ENCODE assay signal across 19 cellular contexts in genomic region chr18:44880170-44880569, GRCh38.
"Had no signal": no experiment of that assay in that cellular context is flagged by ENCODE, and none has a peak within 500 bp of the region (broad histone marks: within the 10 kb centered on the region; RNA-seq: fewer than 3 reads in every experiment).

No MANE protein-coding gene starts in this region.

- H3K4me3 Mint-ChIP-seq: activated naive CD4-positive, alpha-beta T cell treated with anti-CD3 and anti-CD28 coated beads, Interleukin-2, amount 50 U/mL, for 24 hours; neural crest cell; stimulated activated naive CD8-positive, alpha-beta T cell treated with anti-CD3 and anti-CD28 coated beads, Interleukin-15, Interleukin-2, amounts not matched to agents 100 ng/mL and 50 ng/mL, for 24 hours had no signal

- ATAC-seq: esophagus mucosa, lower lobe of right lung had no signal

- H3K4me3 ChIP-seq: lower lobe of right lung, prostate gland, right atrium auricular region had no signal

- H3K36me3 ChIP-seq: lower lobe of right lung, prostate gland, right atrium auricular region had no signal

- H3K27ac Mint-ChIP-seq: activated naive CD4-positive, alpha-beta T cell treated with anti-CD3 and anti-CD28 coated beads, Interleukin-2, amount 50 U/mL, for 24 hours; stimulated activated naive CD8-positive, alpha-beta T cell treated with anti-CD3 and anti-CD28 coated beads, Interleukin-15, Interleukin-2, amounts not matched to agents 100 ng/mL and 50 ng/mL, for 24 hours had no signal

- H3K9me3 Mint-ChIP-seq: activated naive CD4-positive, alpha-beta T cell treated with anti-CD3 and anti-CD28 coated beads, Interleukin-2, amount 50 U/mL, for 24 hours; stimulated activated naive CD8-positive, alpha-beta T cell treated with anti-CD3 and anti-CD28 coated beads, Interleukin-15, Interleukin-2, amounts not matched to agents 100 ng/mL and 50 ng/mL, for 24 hours had no signal

- H3K27me3 Mint-ChIP-seq: activated naive CD4-positive, alpha-beta T cell treated with anti-CD3 and anti-CD28 coated beads, Interleukin-2, amount 50 U/mL, for 24 hours; stimulated activated naive CD8-positive, alpha-beta T cell treated with anti-CD3 and anti-CD28 coated beads, Interleukin-15, Interleukin-2, amounts not matched to agents 100 ng/mL and 50 ng/mL, for 24 hours had no signal

- DNase-seq: activated CD4-positive, alpha-beta T cell treated with anti-CD3 and anti-CD28 coated beads for 1 hour; activated CD8-positive, alpha-beta memory T cell treated with anti-CD3 and anti-CD28 coated beads for 24 hours; activated CD8-positive, alpha-beta memory T cell treated with anti-CD3 and anti-CD28 coated beads, Interleukin-2, amount 50 U/mL, for 48 hours; activated effector memory CD4-positive, alpha-beta T cell treated with anti-CD3 and anti-CD28 coated beads, Interleukin-2, amount 50 U/mL, for 16 hours; activated T-cell treated with anti-CD3 and anti-CD28 coated beads, Interleukin-2, amount 50 U/mL, for 48 hours; effector CD4-positive, alpha-beta T cell; lower lobe of right lung; stimulated activated CD4-positive, alpha-beta T cell treated with anti-CD3 and anti-CD28 coated beads, Interleukin-12 subunit alpha, Interleukin-12 subunit beta, amount 100 ng/mL, for 4 hours; stimulated activated CD4-positive, alpha-beta T cell treated with anti-CD3 and anti-CD28 coated beads, Interleukin-2, amount 100 ng/mL, for 24 hours; SW 1271; T-helper 2 cell had no signal

- H3K27me3 ChIP-seq: right atrium auricular region had no signal

- H3K36me3 Mint-ChIP-seq: activated naive CD4-positive, alpha-beta T cell treated with anti-CD3 and anti-CD28 coated beads, Interleukin-2, amount 50 U/mL, for 24 hours had no signal

- FAIRE-seq: astrocyte had no signal

- H3K4me1 ChIP-seq: lower lobe of right lung, prostate gland had no signal

- H3K9me3 ChIP-seq: lower lobe of right lung, prostate gland, right atrium auricular region had no signal

- H3K27ac ChIP-seq: lower lobe of right lung, prostate gland, right atrium auricular region, VCaP had no signal

- H3K4me1 Mint-ChIP-seq: activated naive CD4-positive, alpha-beta T cell treated with anti-CD3 and anti-CD28 coated beads, Interleukin-2, amount 50 U/mL, for 24 hours had no signal
